Comparison of ENCODE assay signal across 24 cellular contexts in the genomic region with DNA sequence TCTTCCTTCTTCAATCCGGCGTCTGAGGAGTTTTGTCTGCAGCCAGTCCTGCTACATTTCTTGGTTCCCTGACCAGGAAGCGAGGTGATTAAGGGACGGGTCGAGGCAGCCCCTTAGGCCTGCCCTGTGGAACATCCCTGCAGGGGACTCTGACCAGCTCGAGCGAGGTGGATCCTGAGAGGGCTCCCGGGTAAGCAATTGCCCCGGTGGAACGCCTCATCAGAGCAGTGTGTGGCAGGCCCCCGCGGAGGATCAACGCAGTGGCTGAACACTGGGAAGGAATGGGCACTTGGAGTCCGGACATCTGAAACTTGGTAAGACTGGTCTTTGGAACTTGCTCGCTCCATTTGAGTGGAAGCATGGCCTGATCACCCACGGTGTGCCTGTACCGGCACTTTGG.
"Had no signal": no experiment of that assay in that cellular context is flagged by ENCODE, and none has a peak within 500 bp of the region (broad histone marks: within the 10 kb centered on the region; RNA-seq: fewer than 3 reads in every experiment).

No MANE protein-coding gene starts in this region.

- H3K4me3 ChIP-seq: heart left ventricle, left ventricle myocardium inferior, mucosa of descending colon, ovary, right atrium auricular region, skin epidermis, suprapubic skin, thoracic aorta, transverse colon, upper lobe of left lung, vagina had no signal

- H3K36me3 Mint-ChIP-seq: immature natural killer cell; memory B cell; naive thymus-derived CD4-positive, alpha-beta T cell; natural killer cell treated with Interleukin-12 subunit alpha and Interleukin-12 subunit beta and Interleukin-15 and Interleukin-18, amount 100 ng/mL, for 72 hours; stimulated activated effector memory CD8-positive, alpha-beta T cell treated with anti-CD3 and anti-CD28 coated beads, Interleukin-12 subunit alpha, Interleukin-12 subunit beta, amount 100 ng/mL, for 72 hours had no signal

- ATAC-seq: heart left ventricle; mucosa of descending colon; naive thymus-derived CD4-positive, alpha-beta T cell; natural killer cell treated with Interleukin-12 subunit alpha and Interleukin-12 subunit beta and Interleukin-15 and Interleukin-18, amount 100 ng/mL, for 72 hours; sciatic nerve; stimulated activated effector memory CD8-positive, alpha-beta T cell treated with anti-CD3 and anti-CD28 coated beads, Interleukin-12 subunit alpha, Interleukin-12 subunit beta, amount 100 ng/mL, for 72 hours had no signal

- DNase-seq: heart left ventricle; hypothalamus; immature natural killer cell; left ventricle myocardium inferior; midbrain; mucosa of descending colon; naive thymus-derived CD4-positive, alpha-beta T cell; stimulated activated CD4-positive, alpha-beta T cell treated with anti-CD3 and anti-CD28 coated beads, Interleukin-4, amount 100 ng/mL, for 24 hours; stimulated activated naive CD4-positive, alpha-beta T cell; transverse colon had no signal

- H3K4me3 Mint-ChIP-seq: immature natural killer cell; memory B cell; naive thymus-derived CD4-positive, alpha-beta T cell; natural killer cell treated with Interleukin-12 subunit alpha and Interleukin-12 subunit beta and Interleukin-15 and Interleukin-18, amount 100 ng/mL, for 72 hours; stimulated activated effector memory CD8-positive, alpha-beta T cell treated with anti-CD3 and anti-CD28 coated beads, Interleukin-12 subunit alpha, Interleukin-12 subunit beta, amount 100 ng/mL, for 72 hours; stimulated activated naive CD8-positive, alpha-beta T cell treated with anti-CD3 and anti-CD28 coated beads, Interleukin-15, Interleukin-2, amounts not matched to agents 100 ng/mL and 50 ng/mL, for 24 hours had no signal

- H3K9me3 ChIP-seq: heart left ventricle, left ventricle myocardium inferior, mucosa of descending colon, ovary, right atrium auricular region, suprapubic skin, thoracic aorta, transverse colon, upper lobe of left lung, vagina had no signal

- H3K27me3 Mint-ChIP-seq: progenitor cell of endocrine pancreas; stimulated activated naive CD8-positive, alpha-beta T cell treated with anti-CD3 and anti-CD28 coated beads, Interleukin-15, Interleukin-2, amounts not matched to agents 100 ng/mL and 50 ng/mL, for 24 hours had no signal

- H3K27me3 ChIP-seq: heart left ventricle, ovary, right atrium auricular region, suprapubic skin, transverse colon, upper lobe of left lung, vagina had no signal

- H3K36me3 ChIP-seq: heart left ventricle, left ventricle myocardium inferior, ovary, right atrium auricular region, suprapubic skin, thoracic aorta, transverse colon, upper lobe of left lung, vagina had no signal

- H3K4me1 Mint-ChIP-seq: immature natural killer cell; memory B cell; naive thymus-derived CD4-positive, alpha-beta T cell; stimulated activated effector memory CD8-positive, alpha-beta T cell treated with anti-CD3 and anti-CD28 coated beads, Interleukin-12 subunit alpha, Interleukin-12 subunit beta, amount 100 ng/mL, for 72 hours had no signal

- H3K9me3 Mint-ChIP-seq: immature natural killer cell; natural killer cell treated with Interleukin-12 subunit alpha and Interleukin-12 subunit beta and Interleukin-15 and Interleukin-18, amount 100 ng/mL, for 72 hours; stimulated activated effector memory CD8-positive, alpha-beta T cell treated with anti-CD3 and anti-CD28 coated beads, Interleukin-12 subunit alpha, Interleukin-12 subunit beta, amount 100 ng/mL, for 72 hours; stimulated activated naive CD8-positive, alpha-beta T cell treated with anti-CD3 and anti-CD28 coated beads, Interleukin-15, Interleukin-2, amounts not matched to agents 100 ng/mL and 50 ng/mL, for 24 hours had no signal

- H3K27ac ChIP-seq: heart left ventricle, left ventricle myocardium inferior, ovary, right atrium auricular region, skin epidermis, suprapubic skin, thoracic aorta, transverse colon, upper lobe of left lung, vagina had no signal

- H3K27ac Mint-ChIP-seq: immature natural killer cell; memory B cell; naive thymus-derived CD4-positive, alpha-beta T cell; natural killer cell treated with Interleukin-12 subunit alpha and Interleukin-12 subunit beta and Interleukin-15 and Interleukin-18, amount 100 ng/mL, for 72 hours; progenitor cell of endocrine pancreas; stimulated activated effector memory CD8-positive, alpha-beta T cell treated with anti-CD3 and anti-CD28 coated beads, Interleukin-12 subunit alpha, Interleukin-12 subunit beta, amount 100 ng/mL, for 72 hours; stimulated activated naive CD8-positive, alpha-beta T cell treated with anti-CD3 and anti-CD28 coated beads, Interleukin-15, Interleukin-2, amounts not matched to agents 100 ng/mL and 50 ng/mL, for 24 hours had no signal

- FAIRE-seq: islet of Langerhans had no signal
